ENCODE assay signal across 1 cellular context in genomic region chr4:55178226-55179005, GRCh38.
TF ChIP-seq lines count a peak whose summit lies in the region.

No MANE protein-coding gene starts in this region.

TF ChIP-seq in WTC11, 78 proteins besides CTCF, POLR2A, EP300 and RAD21 (continued from another document):
- TF ChIP-seq ZNF281 (CRISPR knock-in tag; IDR thresholded peaks at IDR 0.05): no peak
- no peak for TF ChIP-seq MAX (CRISPR knock-in tag; IDR thresholded peaks at IDR 0.05)
- TF ChIP-seq GRHL2 (CRISPR knock-in tag; IDR thresholded peaks at IDR 0.05; ENCODE audit: insufficient replicate concordance, severe bottlenecking): no peak
- no peak for TF ChIP-seq ZBTB21 (CRISPR knock-in tag; IDR thresholded peaks at IDR 0.05; ENCODE audit: borderline replicate concordance)
- no peak for TF ChIP-seq ZNF396 (CRISPR knock-in tag; IDR thresholded peaks at IDR 0.05; ENCODE audit: borderline replicate concordance)
- TF ChIP-seq NFE2L1 (CRISPR knock-in tag; IDR thresholded peaks at IDR 0.05): no peak
- no peak for TF ChIP-seq CREM (CRISPR knock-in tag; IDR thresholded peaks at IDR 0.05)
- no peak for TF ChIP-seq ATF2 (CRISPR knock-in tag; IDR thresholded peaks at IDR 0.05; ENCODE audit: borderline replicate concordance, low read depth)
